ENCODE assay signal across 25 cellular contexts in the genomic region with DNA sequence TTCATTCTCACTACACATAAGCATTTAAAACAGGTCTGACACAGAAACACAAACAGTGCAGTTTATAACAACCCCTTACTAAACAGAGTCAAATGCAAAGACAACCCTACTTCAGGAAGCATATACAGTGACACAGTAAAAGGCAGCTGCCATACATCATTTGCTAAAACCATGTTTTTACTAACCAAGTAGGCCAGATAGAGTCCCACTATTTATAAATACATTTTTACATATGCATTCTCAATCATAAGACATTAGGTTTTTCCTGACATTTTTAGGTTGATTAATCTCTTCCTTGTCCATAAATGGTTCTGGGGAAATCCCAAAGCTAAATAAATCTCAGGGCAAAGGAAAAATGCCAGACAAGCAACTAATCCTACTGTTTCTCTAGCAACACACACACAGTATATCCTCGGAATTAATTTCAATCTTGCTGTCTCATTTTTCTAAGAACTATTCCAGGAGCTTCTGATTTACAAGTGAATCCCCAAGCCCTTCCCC. TPM values are rescaled to one million over a fixed set of nuclear protein-coding genes. Genes with fewer than 3 reads are reported as not detected.
A peak's percentile ranks its signal among the peaks of the same experiment; 100 is the strongest.
DNase-seq lines count a peak whose midpoint lies in the region; ATAC-seq, FAIRE-seq and TF ChIP-seq lines count a peak whose summit lies in the region.
"Had no signal": no experiment of that assay in that cellular context is flagged by ENCODE, and none has a peak within 500 bp of the region (broad histone marks: within the 10 kb centered on the region; RNA-seq: fewer than 3 reads in every experiment).

No MANE protein-coding gene starts in this region.

- H3K4me3 Mint-ChIP-seq in GM23338: no peak overlapping the region
- H3K4me3 Mint-ChIP-seq in stimulated activated effector memory CD8-positive, alpha-beta T cell treated with anti-CD3 and anti-CD28 coated beads, Interleukin-12 subunit alpha, Interleukin-12 subunit beta, amount 100 ng/mL, for 72 hours: no peak overlapping the region
- no peak overlapping the region for H3K4me3 Mint-ChIP-seq in activated T-cell treated with anti-CD3 and anti-CD28 coated beads, Interleukin-2, amount 50 U/mL, for 4 hours
- H3K4me3 Mint-ChIP-seq: IgD-negative memory B cell, neural crest cell, T-cell had no signal

- POLR2A ChIA-PET in GM12878 (lab: Charles Lee): no interaction called here

- no peaks in the 10 kb centered on the region for H3K27me3 ChIP-seq in GM23338 (ENCODE audit: insufficient read depth)
- H3K27me3 ChIP-seq in GM12878 (replicated peaks in 1 of 2; ENCODE audit: control insufficient read depth in 2 of 2, insufficient read depth in 2 of 2, low read length in 1 of 2): no peaks in the 10 kb centered on the region
- H3K27me3 ChIP-seq: adrenal gland, BLaER1, left lung, MG63, stomach, upper lobe of left lung had no signal

- SMC1A ChIA-PET in GM12878 (lab: Charles Lee; ENCODE audit: uncharacterized antibody, unreplicated experiment): no interaction called here

- H2AFZ ChIP-seq in GM23338 (no peak overlapping the region), GM12878 (ENCODE audit: control insufficient read depth, low read depth, low read length) (no peak overlapping the region)

- no peaks in the 10 kb centered on the region for H3K9me2 ChIP-seq in GM23338 (ENCODE audit: insufficient read depth)

- H3K4me2 ChIP-seq in GM23338 (no peak overlapping the region), GM12878 (ENCODE audit: control insufficient read depth, insufficient read depth) (no peak overlapping the region)
- H3K4me2 ChIP-seq: BLaER1 had no signal

- TSS peak; percentile 4 for BruUV-seq in GM12878 (replicated peaks; lab: Mats Ljungman, UMichigan)

- in situ Hi-C loops in GM12878 (cut with MboI): no loop called here

- H3K36me3 Mint-ChIP-seq in GM23338 (ENCODE audit: low read depth): peaks cover 57% of the 10 kb centered on the region
- peaks cover 85% of the 10 kb centered on the region for H3K36me3 Mint-ChIP-seq in stimulated activated effector memory CD8-positive, alpha-beta T cell treated with anti-CD3 and anti-CD28 coated beads, Interleukin-12 subunit alpha, Interleukin-12 subunit beta, amount 100 ng/mL, for 72 hours
- peaks cover 52% of the 10 kb centered on the region for H3K36me3 Mint-ChIP-seq in activated T-cell treated with anti-CD3 and anti-CD28 coated beads, Interleukin-2, amount 50 U/mL, for 4 hours (ENCODE audit: insufficient read depth)

- no peak for FAIRE-seq in GM12878 (lab: Jason Lieb, UNC)
- FAIRE-seq: TTC549 had no signal

- ATAC-seq in GM23338: no peak
- ATAC-seq in GM12878: no peak
- ATAC-seq in stimulated activated effector memory CD8-positive, alpha-beta T cell treated with anti-CD3 and anti-CD28 coated beads, Interleukin-12 subunit alpha, Interleukin-12 subunit beta, amount 100 ng/mL, for 72 hours: no peak
- no peak for ATAC-seq in activated T-cell treated with anti-CD3 and anti-CD28 coated beads, Interleukin-2, amount 50 U/mL, for 4 hours
- ATAC-seq: left lung, T-cell had no signal

- H3K9me3 ChIP-seq in GM12878 (replicated peaks; ENCODE audit: control insufficient read depth, insufficient read depth, low read length): no peaks in the 10 kb centered on the region
- H3K9me3 ChIP-seq: adrenal gland, BLaER1, left lung, MG63, stomach, upper lobe of left lung had no signal

- H3K27ac ChIP-seq in GM23338 (ENCODE audit: low read depth) (peak overlapping the region; percentile 27; the same call in 1 of the 2 replicates), GM12878 (ENCODE audit: control insufficient read depth, insufficient read depth) (no peak overlapping the region)
- H3K27ac ChIP-seq: adrenal gland, BLaER1, epithelial cell of prostate, left lung, skin epidermis, stomach, upper lobe of left lung had no signal

- H3F3A ChIP-seq in GM23338 (replicated peaks; ENCODE audit: low read depth): peaks cover 9% of the 10 kb centered on the region; the same call in 1 of the 2 replicates

- no peak overlapping the region for H3K4me3 ChIP-seq in GM23338
- H3K4me3 ChIP-seq in GM12878: no peak overlapping the region
- H3K4me3 ChIP-seq: adrenal gland, BLaER1, left lung, MG63, skin epidermis, stomach, upper lobe of left lung had no signal

- no peak for TF ChIP-seq RAD21 in GM12878 (IDR thresholded peaks at IDR 0.05; ENCODE audit: insufficient read depth, low read depth, low read length)

- no peak for TF ChIP-seq POLR2A in GM12878 (IDR thresholded peaks at IDR 0.05; ENCODE audit: low read depth, low read length)

- H4K20me1 ChIP-seq in GM23338 (replicated peaks; ENCODE audit: insufficient read depth) (0 out of 2 replicates have a peak, but pooled peaks cover 2% of the 10 kb centered on the region), GM12878 (ENCODE audit: control insufficient read depth, insufficient read depth) (no peaks in the 10 kb centered on the region)
- H4K20me1 ChIP-seq: BLaER1 had no signal

- WGBS in GM12878 (ENCODE audit: insufficient coverage, insufficient replicate concordance, low lambda C conversion rate, missing lambda C conversion rate): 100% methylated on average over 1 of the region's 1 CpG

- peaks cover 15% of the 10 kb centered on the region for H3K4me1 Mint-ChIP-seq in GM23338
- H3K4me1 Mint-ChIP-seq in stimulated activated effector memory CD8-positive, alpha-beta T cell treated with anti-CD3 and anti-CD28 coated beads, Interleukin-12 subunit alpha, Interleukin-12 subunit beta, amount 100 ng/mL, for 72 hours: peaks cover 25% of the 10 kb centered on the region
- H3K4me1 Mint-ChIP-seq in activated T-cell treated with anti-CD3 and anti-CD28 coated beads, Interleukin-2, amount 50 U/mL, for 4 hours (ENCODE audit: low read depth): peaks cover 15% of the 10 kb centered on the region
- H3K4me1 Mint-ChIP-seq: IgD-negative memory B cell, neural crest cell, T-cell had no signal

- H3K4me1 ChIP-seq in GM23338 (ENCODE audit: insufficient read depth) (peaks cover 12% of the 10 kb centered on the region; the same call in 1 of the 2 replicates), GM12878 (ENCODE audit: control insufficient read depth, insufficient read depth, low read length) (no peaks in the 10 kb centered on the region)
- H3K4me1 ChIP-seq: BLaER1, left lung, upper lobe of left lung had no signal

- intact Hi-C loops in GM12878 (cut with micrococcal nuclease; ENCODE audit: unreplicated experiment): no loop called here

- peak overlapping the region; percentile 70; the same call in 1 of the 2 replicates for H3K27ac Mint-ChIP-seq in GM23338
- peak overlapping the region; percentile 56 for H3K27ac Mint-ChIP-seq in stimulated activated effector memory CD8-positive, alpha-beta T cell treated with anti-CD3 and anti-CD28 coated beads, Interleukin-12 subunit alpha, Interleukin-12 subunit beta, amount 100 ng/mL, for 72 hours
- H3K27ac Mint-ChIP-seq: progenitor cell of endocrine pancreas, T-cell had no signal

- TF ChIP-seq CTCF in GM23338 (conservative IDR thresholded peaks at IDR 0.05; ENCODE audit: low read depth in 2 of 2) (no peak), GM12878 (IDR thresholded peaks at IDR 0.05 in 2 of 3, conservative IDR thresholded peaks at IDR 0.05 in 1 of 3; ENCODE audit: control insufficient read depth in 2 of 3, extremely low read depth in 1 of 3, insufficient read depth in 1 of 3, low read depth in 3 of 3, low read length in 3 of 3) (no peak)

- DNase-seq in GM23338 (ENCODE audit: low spot score) (no peak), GM12878 (ENCODE audit: low read depth, low spot score) (no peak), hepatic stellate cell (ENCODE audit: low spot score) (peak; percentile 61), NCI-H526 treated with DMSO at 0.1 percent for 48 hours (lab: John Stamatoyannopoulos, UW) (no peak), NCI-H1417 treated with DMSO at 0.1 percent for 48 hours (lab: John Stamatoyannopoulos, UW) (no peak)
- no peak for DNase-seq in stimulated activated effector memory CD8-positive, alpha-beta T cell treated with anti-CD3 and anti-CD28 coated beads, Interleukin-12 subunit alpha, Interleukin-12 subunit beta, amount 100 ng/mL, for 72 hours (ENCODE audit: low spot score in 2 of 2)
- no peak for DNase-seq in activated T-cell treated with anti-CD3 and anti-CD28 coated beads, Interleukin-2, amount 50 U/mL, for 4 hours
- DNase-seq: activated CD4-positive, alpha-beta T cell treated with anti-CD3 and anti-CD28 coated beads for 4 hours; activated CD8-positive, alpha-beta memory T cell treated with anti-CD3 and anti-CD28 coated beads, Interleukin-2, amount 50 U/mL, for 4 hours; activated effector memory CD4-positive, alpha-beta T cell treated with anti-CD3 and anti-CD28 coated beads, Interleukin-2, amount 50 U/mL, for 16 hours; adrenal gland; left lung; MG63; NCI-H1694; stimulated activated CD4-positive, alpha-beta T cell treated with anti-CD3 and anti-CD28 coated beads, Interleukin-2, amount 100 ng/mL, for 48 hours; stomach; T-cell; upper lobe of left lung had no signal

- RAD21 ChIA-PET in GM12878 (lab: Charles Lee; ENCODE audit: unreplicated experiment): interaction anchor here (0.6 to 1.0 kb wide), 2 partner anchors 14 to 378 kb away, joined by 3 read pairs; no protein-coding TSS in a partner anchor

- H3K36me3 ChIP-seq in GM23338 (ENCODE audit: insufficient read depth) (peaks cover 22% of the 10 kb centered on the region), GM12878 (ENCODE audit: control insufficient read depth in 2 of 2, insufficient read depth in 2 of 2, low read length in 1 of 2) (peaks cover 4 to 17% of the 10 kb centered on the region in 2 experiments; a peak in 3 of 4 replicates)

- peaks cover 1% of the 10 kb centered on the region for H3K27me3 Mint-ChIP-seq in GM23338 (ENCODE audit: insufficient read depth, low read depth, poor library complexity)
- no peaks in the 10 kb centered on the region for H3K27me3 Mint-ChIP-seq in activated T-cell treated with anti-CD3 and anti-CD28 coated beads, Interleukin-2, amount 50 U/mL, for 4 hours (ENCODE audit: low read depth)
- H3K27me3 Mint-ChIP-seq: IgD-negative memory B cell, progenitor cell of endocrine pancreas, T-cell had no signal

- no peak overlapping the region for H3K9ac ChIP-seq in GM12878 (ENCODE audit: control insufficient read depth, insufficient read depth, low read length)
- H3K9ac ChIP-seq: BLaER1 had no signal

- no peaks in the 10 kb centered on the region for H3K9me3 Mint-ChIP-seq in GM23338
- H3K9me3 Mint-ChIP-seq in stimulated activated effector memory CD8-positive, alpha-beta T cell treated with anti-CD3 and anti-CD28 coated beads, Interleukin-12 subunit alpha, Interleukin-12 subunit beta, amount 100 ng/mL, for 72 hours: no peaks in the 10 kb centered on the region
- no peaks in the 10 kb centered on the region for H3K9me3 Mint-ChIP-seq in activated T-cell treated with anti-CD3 and anti-CD28 coated beads, Interleukin-2, amount 50 U/mL, for 4 hours
- H3K9me3 Mint-ChIP-seq: IgD-negative memory B cell, neural crest cell, T-cell had no signal

- H3K79me2 ChIP-seq in GM23338 (replicated peaks; ENCODE audit: insufficient read depth) (no peaks in the 10 kb centered on the region), GM12878 (ENCODE audit: control insufficient read depth, insufficient read depth, low read length) (no peaks in the 10 kb centered on the region)

- CTCF ChIA-PET in GM12878 (lab: Yijun Ruan, JAX): interaction anchor here (1.3 kb wide), 1 partner anchor 77 kb away, joined by 3 read pairs; no protein-coding TSS in a partner anchor

- TF ChIP-seq EP300 in GM12878 (IDR thresholded peaks at IDR 0.05; ENCODE audit: borderline replicate concordance in 1 of 2, control insufficient read depth in 1 of 2, low read depth in 2 of 2, low read length in 2 of 2): no peak

RNA-seq across cellular contexts. Expression of gene CHAC1, which starts 39.0 kb away (rescaled TPM):
- 112 and 124 TPM in 2 replicates for total RNA-seq in GM23338 (2014; rRNA removed; shearing (Covaris generic))
- polyA plus RNA-seq in GM23338 (2016; fragmentation: Nextera tagmentation; extraction: Ambion mirVana) (73.0 and 74.4 TPM in 2 replicates), GM12878 (2011; rRNA removed) (1.9 and 2.8 TPM in 2 replicates), GM12878 (2014; fragmentation: Illumina TruSeq; extraction: Trizol) (0.68 and 1.8 TPM in 2 replicates), GM12878 (2014; fragmentation: Nextera tagmentation; extraction: Ambion mirVana) (under 1 TPM; 0.37 to 0.73 TPM), GM12878 (2014; rRNA removed) (5.7 and 5.9 TPM in 2 replicates), GM12878 (2016; fragmentation: Nextera tagmentation; extraction: Ambion mirVana) (1 to 10 TPM; 3.9 to 4.8 TPM)
- total RNA-seq in GM12878 (2013; cell fraction: nucleolus; rRNA removed): 3.4 and 4.0 TPM in 2 replicates
- total RNA-seq in GM12878 (2014; rRNA removed) (4.7 and 4.9 TPM in 2 replicates), GM12878 (2014; rRNA removed; fragmentation: Illumina TruSeq; extraction: Trizol) (2.0 and 2.1 TPM in 2 replicates), GM12878 (2021) (3.8 and 4.7 TPM in 2 replicates)
- polyA plus RNA-seq in GM12878 (2011; ENCODE audit: low read depth): 6.4 TPM
- polyA plus RNA-seq in GM12878 (2011; cell fraction: cytosol; rRNA removed): 7.0 and 7.3 TPM in 2 replicates
- 4.0 and 7.6 TPM in 2 replicates for polyA plus RNA-seq in GM12878 (2011; cell fraction: nucleus; rRNA removed)
- 8.1 and 11.6 TPM in 2 replicates for polyA plus RNA-seq in GM12878 (2012)
- 4.8 and 8.7 TPM in 2 replicates for polyA minus RNA-seq in GM12878 (2011; rRNA and poly(A)+ RNA removed)
- polyA minus RNA-seq in GM12878 (2011; cell fraction: cytosol; rRNA and poly(A)+ RNA removed): 5.0 and 5.9 TPM in 2 replicates
- 7.1 and 9.2 TPM in 2 replicates for polyA minus RNA-seq in GM12878 (2011; cell fraction: nucleus; rRNA and poly(A)+ RNA removed)
- total RNA-seq in activated T-cell treated with anti-CD3 and anti-CD28 coated beads, Interleukin-2, amount 50 U/mL, for 4 hours: 10 to 100 TPM; 12.0 to 31.3 (median 20.8) TPM
